Comparison of ENCODE assay signal across 10 cellular contexts in genomic region chr7:44964384-44964830, GRCh38. TPM values are rescaled to one million over a fixed set of nuclear protein-coding genes. Genes with fewer than 3 reads are reported as not detected.
DNase-seq lines count a peak whose midpoint lies in the region; ATAC-seq and TF ChIP-seq lines count a peak whose summit lies in the region.
"Had no signal": no experiment of that assay in that cellular context is flagged by ENCODE, and none has a peak within 500 bp of the region (broad histone marks: within the 10 kb centered on the region; RNA-seq: fewer than 3 reads in every experiment).

No MANE protein-coding gene starts in this region.

- POLR2A ChIA-PET in activated CD4-positive, alpha-beta memory T cell treated with anti-CD3 and anti-CD28 coated beads, Interleukin-2, amount 10 ng/mL, durations not matched to agents 7 days and 5 days (lab: Charles Lee) = interaction anchor here (0.7 to 22.8 kb wide), 14 partner anchors 11 to 382 kb away, joined by 3 to 517 read pairs (median 3); partner anchors contain the start of genes H2AZ2, MYO1G and TMED4

- H3K4me1 ChIP-seq in BE2C = no peaks in the 10 kb centered on the region
- peaks cover 9% of the 10 kb centered on the region for H3K4me1 ChIP-seq in effector memory CD4-positive, alpha-beta T cell (ENCODE audit: control insufficient read depth, insufficient read depth, low read length, poor library complexity, severe bottlenecking)

- H3K9me3 Mint-ChIP-seq in activated CD4-positive, alpha-beta memory T cell treated with anti-CD3 and anti-CD28 coated beads, Interleukin-2, amount 10 ng/mL, durations not matched to agents 7 days and 5 days = no peaks in the 10 kb centered on the region

- TF ChIP-seq CTCF in BE2C (IDR thresholded peaks at IDR 0.05; ENCODE audit: low read depth, low read length) (peak; percentile 52), GM12864 (IDR thresholded peaks at IDR 0.05; ENCODE audit: low read depth, low read length, missing control alignments) (peak; percentile 35)

- no peaks in the 10 kb centered on the region for H3K36me3 ChIP-seq in BE2C
- H3K36me3 ChIP-seq in effector memory CD4-positive, alpha-beta T cell (ENCODE audit: control insufficient read depth, insufficient read depth, low read length) = peaks cover 57% of the 10 kb centered on the region

- H3K27me3 ChIP-seq in BE2C = no peaks in the 10 kb centered on the region
- H3K27me3 ChIP-seq in effector memory CD4-positive, alpha-beta T cell (replicated peaks; ENCODE audit: control insufficient read depth, insufficient read depth, low read length, poor library complexity, severe bottlenecking) = no peaks in the 10 kb centered on the region

- H3K36me3 Mint-ChIP-seq in activated CD4-positive, alpha-beta memory T cell treated with anti-CD3 and anti-CD28 coated beads, Interleukin-2, amount 10 ng/mL, durations not matched to agents 7 days and 5 days (ENCODE audit: low read depth) = peaks cover 67% of the 10 kb centered on the region

- in situ Hi-C loops in SK-MEL-5 (cut with HindIII; ENCODE audit: low pct_unique_long_range_greater_than_20kb, low sequenced_read_pairs) = no loop called here

- no peak overlapping the region for H3K27ac ChIP-seq in effector memory CD4-positive, alpha-beta T cell (ENCODE audit: insufficient read depth, low read length, poor library complexity, severe bottlenecking)

- CTCF ChIA-PET in activated CD4-positive, alpha-beta memory T cell treated with anti-CD3 and anti-CD28 coated beads, Interleukin-2, amount 10 ng/mL, durations not matched to agents 7 days and 5 days (lab: Charles Lee) = interaction anchor here (1.2 to 2.2 kb wide), 2 partner anchors 9 to 171 kb away, joined by 3 to 10 read pairs; no protein-coding TSS in a partner anchor

- H3K27me3 Mint-ChIP-seq in activated CD4-positive, alpha-beta memory T cell treated with anti-CD3 and anti-CD28 coated beads, Interleukin-2, amount 10 ng/mL, durations not matched to agents 7 days and 5 days = no peaks in the 10 kb centered on the region

- DNase-seq in BE2C (peak; percentile 27), GM12864 (ENCODE audit: low read depth) (no peak), SK-MEL-5 (ENCODE audit: low read depth, low spot score) (peak; percentile 58), hepatic stellate cell (ENCODE audit: low spot score) (peak; percentile 43), epidermal melanocyte (ENCODE audit: insufficient read length, low spot score) (no peak)
- no peak for DNase-seq in activated CD4-positive, alpha-beta memory T cell treated with anti-CD3 and anti-CD28 coated beads, Interleukin-2, amount 10 ng/mL, durations not matched to agents 7 days and 5 days
- no peak for DNase-seq in effector memory CD4-positive, alpha-beta T cell
- DNase-seq: activated gamma-delta T cell treated with Interleukin-2 at 50 U/mL for 16 hours had no signal

- H3K4me3 Mint-ChIP-seq in activated CD4-positive, alpha-beta memory T cell treated with anti-CD3 and anti-CD28 coated beads, Interleukin-2, amount 10 ng/mL, durations not matched to agents 7 days and 5 days = no peak overlapping the region

- H3K4me3 ChIP-seq in BE2C (ENCODE audit: low read depth, low read length) = no peak overlapping the region
- no peak overlapping the region for H3K4me3 ChIP-seq in GM12864 (ENCODE audit: low read depth, low read length)
- H3K4me3 ChIP-seq in effector memory CD4-positive, alpha-beta T cell (ENCODE audit: insufficient read depth, low read depth, low read length, poor library complexity, severe bottlenecking) = no peak overlapping the region

- H3K9me3 ChIP-seq in BE2C = no peaks in the 10 kb centered on the region
- no peaks in the 10 kb centered on the region for H3K9me3 ChIP-seq in effector memory CD4-positive, alpha-beta T cell (ENCODE audit: control insufficient read depth, low read length)

- peaks cover 24% of the 10 kb centered on the region for H3K4me1 Mint-ChIP-seq in activated CD4-positive, alpha-beta memory T cell treated with anti-CD3 and anti-CD28 coated beads, Interleukin-2, amount 10 ng/mL, durations not matched to agents 7 days and 5 days

- no peak for ATAC-seq in GM19397 (IDR thresholded peaks at IDR 0.05; ENCODE audit: unreplicated experiment)

- H3K27ac Mint-ChIP-seq in activated CD4-positive, alpha-beta memory T cell treated with anti-CD3 and anti-CD28 coated beads, Interleukin-2, amount 10 ng/mL, durations not matched to agents 7 days and 5 days = no peak overlapping the region

RNA-seq across cellular contexts. Expression of gene MYO1G, which starts 14.4 kb away (rescaled TPM):
- polyA plus RNA-seq in BE2C (2012; ENCODE audit: insufficient read depth, insufficient read length, low read depth) = not detected
- total RNA-seq in SK-MEL-5 (2014; rRNA removed; shearing (Covaris generic)) = 0.03 and 0.26 TPM in 2 replicates
- polyA plus RNA-seq in SK-MEL-5 (2015; cell fraction: cytosol; rRNA removed) = 0.24 and 0.39 TPM in 2 replicates
- polyA plus RNA-seq in SK-MEL-5 (2015; cell fraction: nucleus; rRNA removed) = 0.23 and 0.90 TPM in 2 replicates
- 100 to 1,000 TPM; 572 to 576 TPM for total RNA-seq in activated CD4-positive, alpha-beta memory T cell treated with anti-CD3 and anti-CD28 coated beads, Interleukin-2, amount 10 ng/mL, durations not matched to agents 7 days and 5 days
- total RNA-seq: RPMI7951 had no signal

RNA-seq across cellular contexts. Expression of gene CCM2, which starts 35.6 kb away (rescaled TPM):
- polyA plus RNA-seq in BE2C (2012; ENCODE audit: insufficient read depth, insufficient read length, low read depth) = 42.7 TPM
- total RNA-seq in SK-MEL-5 (2014; rRNA removed; shearing (Covaris generic)) = 29.0 and 30.0 TPM in 2 replicates
- 36.9 and 38.6 TPM in 2 replicates for polyA plus RNA-seq in SK-MEL-5 (2015; cell fraction: cytosol; rRNA removed)
- 32.9 and 38.2 TPM in 2 replicates for polyA plus RNA-seq in SK-MEL-5 (2015; cell fraction: nucleus; rRNA removed)
- 100 to 1,000 TPM; 130 to 134 TPM for total RNA-seq in activated CD4-positive, alpha-beta memory T cell treated with anti-CD3 and anti-CD28 coated beads, Interleukin-2, amount 10 ng/mL, durations not matched to agents 7 days and 5 days

Comparison
In these comparisons a context has a peak if more than half of its experiments do, and no peak if none do; other contexts are left out.
1. DNase-seq: peak in BE2C (single experiment), SK-MEL-5 (single experiment) and hepatic stellate cell (single experiment); none in GM12864 (single experiment), epidermal melanocyte (single experiment), activated CD4-positive, alpha-beta memory T cell treated with anti-CD3 and anti-CD28 coated beads, Interleukin-2, amount 10 ng/mL, durations not matched to agents 7 days and 5 days (single experiment) and effector memory CD4-positive, alpha-beta T cell (0 of 3).
2. RNA of gene MYO1G, which starts 14.4 kb away (total RNA-seq): 572 to 576 TPM in activated CD4-positive, alpha-beta memory T cell treated with anti-CD3 and anti-CD28 coated beads, Interleukin-2, amount 10 ng/mL, durations not matched to agents 7 days and 5 days; 0.03 to 0.26 TPM in SK-MEL-5; every median in the first group is over 100 times any median in the second.